Comparison of ENCODE assay signal across 33 cellular contexts in the genomic region with DNA sequence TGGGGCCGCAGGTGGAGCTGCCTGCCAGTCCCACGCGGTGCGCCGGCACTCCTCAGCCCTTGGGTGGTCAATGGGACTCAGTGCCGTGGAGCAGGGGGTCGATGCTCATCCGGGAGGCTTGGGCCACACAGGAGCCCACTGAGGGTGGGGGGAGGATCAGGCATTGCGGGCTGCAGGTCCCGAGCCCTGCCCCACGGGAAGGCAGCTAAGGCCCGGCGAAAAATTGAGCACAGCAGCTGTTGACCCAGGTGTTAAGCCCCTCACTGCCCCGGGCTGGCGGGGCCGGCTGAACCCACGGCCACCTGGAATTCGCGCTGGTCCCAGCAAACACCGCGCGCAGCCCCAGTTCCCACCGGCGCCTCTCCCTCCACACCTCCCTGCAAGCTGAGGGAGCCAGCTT. TPM values are rescaled to one million over a fixed set of nuclear protein-coding genes. Genes with fewer than 3 reads are reported as not detected.
"Had no signal": no experiment of that assay in that cellular context is flagged by ENCODE, and none has a peak within 500 bp of the region (broad histone marks: within the 10 kb centered on the region; RNA-seq: fewer than 3 reads in every experiment).

No MANE protein-coding gene starts in this region.

- H3K27ac ChIP-seq: stomach, suprapubic skin, testis, thoracic aorta, thyroid gland, tibial artery, tibial nerve, transverse colon, upper lobe of left lung, upper lobe of right lung, uterus, vagina had no signal

- H3K27me3 Mint-ChIP-seq: stimulated activated memory B cell treated with anti-CD40 and anti-IgM and Interleukin-4, amounts not matched to agents 10 μg/mL and 1 μg/mL and 100 μg/mL, for 72 hours; stimulated activated naive B cell treated with anti-CD40 and anti-IgM and Interleukin-4, amounts not matched to agents 10 μg/mL and 1 μg/mL and 100 μg/mL, for 72 hours; stimulated activated naive CD8-positive, alpha-beta T cell treated with anti-CD3 and anti-CD28 coated beads, Interleukin-15, amount 100 ng/mL, for 72 hours; stimulated activated naive CD8-positive, alpha-beta T cell treated with anti-CD3 and anti-CD28 coated beads, Interleukin-15, Interleukin-2, amounts not matched to agents 100 ng/mL and 50 ng/mL, for 24 hours had no signal

- H3K4me1 Mint-ChIP-seq: stimulated activated effector memory CD8-positive, alpha-beta T cell treated with anti-CD3 and anti-CD28 coated beads, Interleukin-12 subunit alpha, Interleukin-12 subunit beta, amount 100 ng/mL, for 72 hours; stimulated activated memory B cell treated with anti-CD40 and anti-IgM and Interleukin-4, amounts not matched to agents 10 μg/mL and 1 μg/mL and 100 μg/mL, for 72 hours; stimulated activated naive B cell treated with anti-CD40 and anti-IgM and Interleukin-4, amounts not matched to agents 10 μg/mL and 1 μg/mL and 100 μg/mL, for 72 hours; stimulated activated naive CD8-positive, alpha-beta T cell treated with anti-CD3 and anti-CD28 coated beads, Interleukin-15, amount 100 ng/mL, for 72 hours had no signal

- H3K4me1 ChIP-seq: stomach, suprapubic skin, testis, tibial artery, tibial nerve, transverse colon, upper lobe of left lung, upper lobe of right lung, uterus, vagina had no signal

- H3K36me3 Mint-ChIP-seq: stimulated activated effector memory CD8-positive, alpha-beta T cell treated with anti-CD3 and anti-CD28 coated beads, Interleukin-12 subunit alpha, Interleukin-12 subunit beta, amount 100 ng/mL, for 72 hours; stimulated activated memory B cell treated with anti-CD40 and anti-IgM and Interleukin-4, amounts not matched to agents 10 μg/mL and 1 μg/mL and 100 μg/mL, for 72 hours; stimulated activated naive B cell treated with anti-CD40 and anti-IgM and Interleukin-4, amounts not matched to agents 10 μg/mL and 1 μg/mL and 100 μg/mL, for 72 hours had no signal

- H3K4me3 Mint-ChIP-seq: stimulated activated effector memory CD8-positive, alpha-beta T cell treated with anti-CD3 and anti-CD28 coated beads, Interleukin-12 subunit alpha, Interleukin-12 subunit beta, amount 100 ng/mL, for 72 hours; stimulated activated memory B cell treated with anti-CD40 and anti-IgM and Interleukin-4, amounts not matched to agents 10 μg/mL and 1 μg/mL and 100 μg/mL, for 72 hours; stimulated activated naive B cell treated with anti-CD40 and anti-IgM and Interleukin-4, amounts not matched to agents 10 μg/mL and 1 μg/mL and 100 μg/mL, for 72 hours; stimulated activated naive CD8-positive, alpha-beta T cell treated with anti-CD3 and anti-CD28 coated beads, Interleukin-15, amount 100 ng/mL, for 72 hours; stimulated activated naive CD8-positive, alpha-beta T cell treated with anti-CD3 and anti-CD28 coated beads, Interleukin-15, Interleukin-2, amounts not matched to agents 100 ng/mL and 50 ng/mL, for 24 hours had no signal

- DNase-seq: stimulated activated CD4-positive, alpha-beta T cell treated with anti-CD3 and anti-CD28 coated beads, Interleukin-2, amount 100 ng/mL, for 48 hours; stimulated activated CD4-positive, alpha-beta T cell treated with anti-CD3 and anti-CD28 coated beads, Interleukin-4, amount 100 ng/mL, for 1 hour; stimulated activated CD4-positive, alpha-beta T cell treated with anti-CD3 and anti-CD28 coated beads, Interleukin-4, amount 100 ng/mL, for 24 hours; stimulated activated CD4-positive, alpha-beta T cell treated with anti-CD3 and anti-CD28 coated beads, Interleukin-4, amount 100 ng/mL, for 4 hours; stimulated activated CD8-positive, alpha-beta memory T cell treated with anti-CD3 and anti-CD28 coated beads, Interleukin-4, amount 100 ng/mL, for 48 hours; stimulated activated naive B cell treated with anti-CD40 and anti-IgM and Interleukin-4, amounts not matched to agents 10 μg/mL and 1 μg/mL and 100 μg/mL, for 72 hours; stimulated activated naive CD4-positive, alpha-beta T cell; stimulated activated naive CD4-positive, alpha-beta T cell treated with Interleukin-2 at 50 U/mL for 16 hours; stimulated activated naive CD8-positive, alpha-beta T cell treated with anti-CD3 and anti-CD28 coated beads, Interleukin-15, amount 100 ng/mL, for 72 hours; stimulated activated naive CD8-positive, alpha-beta T cell treated with anti-CD3 and anti-CD28 coated beads, Interleukin-15, Interleukin-2, amounts not matched to agents 100 U/mL and 50 U/mL, for 24 hours; stomach; substantia nigra; testis; thyroid gland; tibial artery; transverse colon; trophoblast cell; upper lobe of right lung; uterus had no signal

- H3K27ac Mint-ChIP-seq: stimulated activated effector memory CD8-positive, alpha-beta T cell treated with anti-CD3 and anti-CD28 coated beads, Interleukin-12 subunit alpha, Interleukin-12 subunit beta, amount 100 ng/mL, for 72 hours; stimulated activated memory B cell treated with anti-CD40 and anti-IgM and Interleukin-4, amounts not matched to agents 10 μg/mL and 1 μg/mL and 100 μg/mL, for 72 hours; stimulated activated naive B cell treated with anti-CD40 and anti-IgM and Interleukin-4, amounts not matched to agents 10 μg/mL and 1 μg/mL and 100 μg/mL, for 72 hours; stimulated activated naive CD8-positive, alpha-beta T cell treated with anti-CD3 and anti-CD28 coated beads, Interleukin-15, amount 100 ng/mL, for 72 hours; stimulated activated naive CD8-positive, alpha-beta T cell treated with anti-CD3 and anti-CD28 coated beads, Interleukin-15, Interleukin-2, amounts not matched to agents 100 ng/mL and 50 ng/mL, for 24 hours had no signal

- H3K4me3 ChIP-seq: stomach, suprapubic skin, testis, thoracic aorta, thyroid gland, tibial artery, tibial nerve, transverse colon, upper lobe of left lung, upper lobe of right lung, uterus, vagina had no signal

- H3K9me3 ChIP-seq: suprapubic skin, testis, thoracic aorta, thyroid gland, tibial nerve, transverse colon, upper lobe of left lung, upper lobe of right lung, uterus, vagina had no signal

- H3K27me3 ChIP-seq: stomach, suprapubic skin, testis, thyroid gland, tibial artery, tibial nerve, transverse colon, upper lobe of left lung, upper lobe of right lung, uterus, vagina had no signal

- FAIRE-seq: urothelium cell line had no signal

- H3K36me3 ChIP-seq: stomach, suprapubic skin, thoracic aorta, thyroid gland, tibial artery, tibial nerve, transverse colon, upper lobe of left lung, upper lobe of right lung, uterus, vagina had no signal

RNA-seq across cellular contexts. Expression of a gene that starts 26.1 kb away (rescaled TPM):
- total RNA-seq: stomach, subcutaneous adipose tissue, suprapubic skin, temporal lobe, thoracic aorta, thyroid gland, tibial nerve, transverse colon, upper lobe of left lung, upper lobe of right lung, ureter, urinary bladder, uterus, vagina had no signal
- polyA plus RNA-seq: stomach, thymus, urinary bladder had no signal
